Comparison of ENCODE assay signal across 8 cellular contexts in genomic region chr2:98412751-98413445, GRCh38. TPM values are rescaled to one million over a fixed set of nuclear protein-coding genes. Genes with fewer than 3 reads are reported as not detected.
DNase-seq lines count a peak whose midpoint lies in the region; ATAC-seq and TF ChIP-seq lines count a peak whose summit lies in the region.

No MANE protein-coding gene starts in this region.

- H3K36me3 Mint-ChIP-seq in T-helper 17 cell (ENCODE audit: low read depth): no peaks in the 10 kb centered on the region

- H3K9me3 ChIP-seq in T-helper 17 cell (ENCODE audit: control insufficient read depth, low read length, poor library complexity, severe bottlenecking): no peaks in the 10 kb centered on the region
- H3K9me3 ChIP-seq in ascending aorta: no peaks in the 10 kb centered on the region

- peak in 2 of 3 experiments; percentile 29 to 48 for TF ChIP-seq CTCF in ascending aorta (IDR thresholded peaks at IDR 0.05)

- no peak overlapping the region for H3K4me3 Mint-ChIP-seq in T-helper 17 cell

- intact Hi-C loops in ascending aorta (cut with DNase I): no loop called here

- ATAC-seq in T-helper 17 cell (peak; percentile 91), HG03457 (IDR thresholded peaks at IDR 0.05; ENCODE audit: unreplicated experiment) (no peak)

- no peak overlapping the region for H3K27ac ChIP-seq in ascending aorta

- DNase-seq in DMS 273 treated with DMSO at 0.1 percent for 48 hours (lab: John Stamatoyannopoulos, UW) (peak; percentile 13), H7 (peak; percentile 31), NCI-H1048 (lab: John Stamatoyannopoulos, UW) (peak; percentile 33), T-helper 17 cell (peak in 1 of 3 donors; percentile 48), ascending aorta (ENCODE audit: low spot score in 2 of 2) (no peak), iPS-NIHi11 (ENCODE audit: low spot score) (peak; percentile 61)
- peak; percentile 43 for DNase-seq in stimulated activated CD4-positive, alpha-beta T cell treated with anti-CD3 and anti-CD28 coated beads, Interleukin-1b, Interleukin-23, amount 100 ng/mL, for 48 hours

- H3K36me3 ChIP-seq in H7 (replicated peaks; ENCODE audit: control insufficient read depth, insufficient read depth, low read length): no peaks in the 10 kb centered on the region
- H3K36me3 ChIP-seq in ascending aorta: no peaks in the 10 kb centered on the region

- H3K27me3 ChIP-seq in H7 (ENCODE audit: control insufficient read depth, insufficient read depth, low read length) (no peaks in the 10 kb centered on the region), ascending aorta (no peaks in the 10 kb centered on the region)

- peaks cover 4% of the 10 kb centered on the region for H3K27me3 Mint-ChIP-seq in T-helper 17 cell

- no peaks in the 10 kb centered on the region for H3K4me1 ChIP-seq in ascending aorta

- H3K4me1 Mint-ChIP-seq in T-helper 17 cell: peaks cover 3% of the 10 kb centered on the region

- H3K4me3 ChIP-seq in H7 (ENCODE audit: insufficient read depth, low read depth, low read length) (no peak overlapping the region), ascending aorta (no peak overlapping the region)

- H3K27ac Mint-ChIP-seq in T-helper 17 cell: peak overlapping the region; percentile 29

RNA-seq across cellular contexts. Expression of gene INPP4A, which starts 31.8 kb away (rescaled TPM):
- 30.3 and 32.0 TPM in 2 replicates for total RNA-seq in H7 (2014; rRNA removed; shearing (Covaris generic))
- 100 to 1,000 TPM; 109 to 110 TPM for total RNA-seq in T-helper 17 cell
- 52.8 TPM for total RNA-seq in ascending aorta

Comparison
In these comparisons a context has a peak if more than half of its experiments do, and no peak if none do; other contexts are left out.
1. DNase-seq: peak in DMS 273 treated with DMSO at 0.1 percent for 48 hours (single experiment), H7 (single experiment), NCI-H1048 (single experiment), iPS-NIHi11 (single experiment) and stimulated activated CD4-positive, alpha-beta T cell treated with anti-CD3 and anti-CD28 coated beads, Interleukin-1b, Interleukin-23, amount 100 ng/mL, for 48 hours (single experiment); none in ascending aorta (0 of 2).